In genomic region chr1:89046318-89047183, GRCh38 we compare ENCODE assay signal across 8 cellular contexts. TPM values are rescaled to one million over a fixed set of nuclear protein-coding genes. Genes with fewer than 3 reads are reported as not detected.
DNase-seq lines count a peak whose midpoint lies in the region; ATAC-seq and TF ChIP-seq lines count a peak whose summit lies in the region.
"Not testable (repeated sequence)": the region's sequence is repeated elsewhere in the genome, so short reads cannot be mapped to it uniquely, and the experiment has no call there.

No MANE protein-coding gene starts in this region.

- in situ Hi-C loops in SK-MEL-5 (cut with HindIII; ENCODE audit: low pct_unique_long_range_greater_than_20kb, low sequenced_read_pairs) = not testable (repeated sequence)

- H3K27ac Mint-ChIP-seq in stimulated activated effector memory CD8-positive, alpha-beta T cell treated with anti-CD3 and anti-CD28 coated beads, Interleukin-12 subunit alpha, Interleukin-12 subunit beta, amount 100 ng/mL, for 72 hours = not testable (repeated sequence)

- peak; percentile 15 for TF ChIP-seq CTCF in GM12873 (IDR thresholded peaks at IDR 0.05; ENCODE audit: insufficient read depth, low read depth, low read length, missing control alignments)
- TF ChIP-seq CTCF in fibroblast of pulmonary artery (IDR thresholded peaks at IDR 0.05; ENCODE audit: low read length, missing control alignments) = not testable (repeated sequence)

- DNase-seq in SK-MEL-5 (ENCODE audit: low read depth, low spot score) (peak; percentile 31), fibroblast of pulmonary artery (ENCODE audit: low read depth) (peak; percentile 14)
- DNase-seq in activated naive CD4-positive, alpha-beta T cell treated with Interleukin-2 at 50 U/mL for 16 hours = peak; percentile 33
- DNase-seq in stimulated activated effector memory CD8-positive, alpha-beta T cell treated with anti-CD3 and anti-CD28 coated beads, Interleukin-12 subunit alpha, Interleukin-12 subunit beta, amount 100 ng/mL, for 72 hours (ENCODE audit: low spot score in 2 of 2) = not testable (repeated sequence)

- H3K4me3 ChIP-seq in fibroblast of pulmonary artery (replicated peaks; ENCODE audit: low read depth, low read length) = not testable (repeated sequence)

- not testable (repeated sequence) for H3K9me3 Mint-ChIP-seq in stimulated activated effector memory CD8-positive, alpha-beta T cell treated with anti-CD3 and anti-CD28 coated beads, Interleukin-12 subunit alpha, Interleukin-12 subunit beta, amount 100 ng/mL, for 72 hours

- H3K36me3 Mint-ChIP-seq in stimulated activated effector memory CD8-positive, alpha-beta T cell treated with anti-CD3 and anti-CD28 coated beads, Interleukin-12 subunit alpha, Interleukin-12 subunit beta, amount 100 ng/mL, for 72 hours = peaks cover 20% of the 10 kb centered on the region

- H3K4me3 Mint-ChIP-seq in stimulated activated effector memory CD8-positive, alpha-beta T cell treated with anti-CD3 and anti-CD28 coated beads, Interleukin-12 subunit alpha, Interleukin-12 subunit beta, amount 100 ng/mL, for 72 hours = not testable (repeated sequence)

- peak; percentile 59 for ATAC-seq in GM19452 (IDR thresholded peaks at IDR 0.05; ENCODE audit: unreplicated experiment)
- peak; percentile 70 for ATAC-seq in HG02588 (IDR thresholded peaks at IDR 0.05; ENCODE audit: unreplicated experiment)
- peak; percentile 71 for ATAC-seq in HG03378 (IDR thresholded peaks at IDR 0.05; ENCODE audit: unreplicated experiment)
- ATAC-seq in stimulated activated effector memory CD8-positive, alpha-beta T cell treated with anti-CD3 and anti-CD28 coated beads, Interleukin-12 subunit alpha, Interleukin-12 subunit beta, amount 100 ng/mL, for 72 hours = peak; percentile 99

- H3K4me1 Mint-ChIP-seq in stimulated activated effector memory CD8-positive, alpha-beta T cell treated with anti-CD3 and anti-CD28 coated beads, Interleukin-12 subunit alpha, Interleukin-12 subunit beta, amount 100 ng/mL, for 72 hours = peaks cover 15% of the 10 kb centered on the region

RNA-seq across cellular contexts. Expression of gene GBP1, which starts 18.5 kb away (rescaled TPM):
- 0.29 and 0.83 TPM in 2 replicates for total RNA-seq in SK-MEL-5 (2014; rRNA removed; shearing (Covaris generic))
- 0.27 and 0.60 TPM in 2 replicates for polyA plus RNA-seq in SK-MEL-5 (2015; cell fraction: cytosol; rRNA removed)
- polyA plus RNA-seq in SK-MEL-5 (2015; cell fraction: nucleus; rRNA removed) = 0.93 and 2.9 TPM in 2 replicates

RNA-seq across cellular contexts. Expression of gene GBP3, which starts 23.9 kb away (rescaled TPM):
- 0.08 TPM in 2 replicates for total RNA-seq in SK-MEL-5 (2014; rRNA removed; shearing (Covaris generic))
- polyA plus RNA-seq in SK-MEL-5 (2015; cell fraction: cytosol; rRNA removed) = 0.24 and 0.60 TPM in 2 replicates
- polyA plus RNA-seq in SK-MEL-5 (2015; cell fraction: nucleus; rRNA removed) = 4.2 and 4.3 TPM in 2 replicates

RNA-seq across cellular contexts. Expression of gene KYAT3, which starts 54.1 kb away (rescaled TPM):
- total RNA-seq in SK-MEL-5 (2014; rRNA removed; shearing (Covaris generic)) = 17.6 and 20.0 TPM in 2 replicates
- polyA plus RNA-seq in SK-MEL-5 (2015; cell fraction: cytosol; rRNA removed) = 11.1 and 14.4 TPM in 2 replicates
- polyA plus RNA-seq in SK-MEL-5 (2015; cell fraction: nucleus; rRNA removed) = 18.3 and 21.2 TPM in 2 replicates

RNA-seq across cellular contexts. Expression of gene RBMXL1, which starts 54.1 kb away (rescaled TPM):
- 9.7 and 10.8 TPM in 2 replicates for total RNA-seq in SK-MEL-5 (2014; rRNA removed; shearing (Covaris generic))
- polyA plus RNA-seq in SK-MEL-5 (2015; cell fraction: cytosol; rRNA removed) = 9.4 and 10.9 TPM in 2 replicates
- 10.7 and 13.9 TPM in 2 replicates for polyA plus RNA-seq in SK-MEL-5 (2015; cell fraction: nucleus; rRNA removed)
